In genomic region chr1:109516872-109517271, GRCh38 we compare ENCODE assay signal across 32 cellular contexts. TPM values are rescaled to one million over a fixed set of nuclear protein-coding genes. Genes with fewer than 3 reads are reported as not detected.
DNase-seq lines count a peak whose midpoint lies in the region; ATAC-seq and TF ChIP-seq lines count a peak whose summit lies in the region.
"Had no signal": no experiment of that assay in that cellular context is flagged by ENCODE, and none has a peak within 500 bp of the region (broad histone marks: within the 10 kb centered on the region; RNA-seq: fewer than 3 reads in every experiment).

No MANE protein-coding gene starts in this region.

- H3K9me3 Mint-ChIP-seq in activated naive CD4-positive, alpha-beta T cell treated with anti-CD3 and anti-CD28 coated beads for 36 hours, result no peaks in the 10 kb centered on the region
- no peaks in the 10 kb centered on the region for H3K9me3 Mint-ChIP-seq in natural killer cell
- H3K9me3 Mint-ChIP-seq: activated CD4-positive, alpha-beta T cell treated with anti-CD3 and anti-CD28 coated beads, Interleukin-2, amount 10 ng/mL, durations not matched to agents 24 days and 14 days; activated naive CD4-positive, alpha-beta T cell treated with anti-CD3 and anti-CD28 coated beads, Interleukin-2, amount 10 ng/mL, durations not matched to agents 7 days and 5 days; naive thymus-derived CD4-positive, alpha-beta T cell had no signal

- H3K4me3 ChIP-seq in AG09309 (ENCODE audit: control insufficient read depth, low read depth, low read length) (no peak overlapping the region), SJCRH30 (no peak overlapping the region)
- H3K4me3 ChIP-seq: cardiac muscle cell, spleen, testis, vagina had no signal

- TF ChIP-seq CTCF in AG09309 (IDR thresholded peaks at IDR 0.05; ENCODE audit: control insufficient read depth, insufficient read depth, low read depth, low read length, missing control alignments) (no peak), natural killer cell (IDR thresholded peaks at IDR 0.05) (no peak)

- no peak overlapping the region for H3K27ac Mint-ChIP-seq in activated naive CD4-positive, alpha-beta T cell treated with anti-CD3 and anti-CD28 coated beads for 36 hours
- H3K27ac Mint-ChIP-seq in natural killer cell, result no peak overlapping the region
- H3K27ac Mint-ChIP-seq: activated CD4-positive, alpha-beta T cell treated with anti-CD3 and anti-CD28 coated beads, Interleukin-2, amount 10 ng/mL, durations not matched to agents 24 days and 14 days; activated naive CD4-positive, alpha-beta T cell treated with anti-CD3 and anti-CD28 coated beads, Interleukin-2, amount 10 ng/mL, durations not matched to agents 7 days and 5 days; CD4-positive, CD25-positive, alpha-beta regulatory T cell had no signal

- H3K4me1 Mint-ChIP-seq in activated naive CD4-positive, alpha-beta T cell treated with anti-CD3 and anti-CD28 coated beads for 36 hours (ENCODE audit: low read depth), result no peaks in the 10 kb centered on the region
- H3K4me1 Mint-ChIP-seq in natural killer cell, result no peaks in the 10 kb centered on the region

- no peak overlapping the region for H3K4me3 Mint-ChIP-seq in activated naive CD4-positive, alpha-beta T cell treated with anti-CD3 and anti-CD28 coated beads for 36 hours
- H3K4me3 Mint-ChIP-seq in natural killer cell, result no peak overlapping the region
- H3K4me3 Mint-ChIP-seq: activated CD4-positive, alpha-beta T cell treated with anti-CD3 and anti-CD28 coated beads, Interleukin-2, amount 10 ng/mL, durations not matched to agents 24 days and 14 days; activated naive CD4-positive, alpha-beta T cell treated with anti-CD3 and anti-CD28 coated beads, Interleukin-2, amount 10 ng/mL, durations not matched to agents 7 days and 5 days; CD4-positive, CD25-positive, alpha-beta regulatory T cell; naive thymus-derived CD4-positive, alpha-beta T cell had no signal

- no peak for ATAC-seq in HG03175 (IDR thresholded peaks at IDR 0.05; ENCODE audit: unreplicated experiment)
- no peak for ATAC-seq in natural killer cell
- ATAC-seq: naive thymus-derived CD4-positive, alpha-beta T cell had no signal

- H3K36me3 ChIP-seq in SJCRH30, result no peaks in the 10 kb centered on the region
- H3K36me3 ChIP-seq: cardiac muscle cell, spleen, vagina had no signal

- no peaks in the 10 kb centered on the region for H3K9me3 ChIP-seq in SJCRH30 (replicated peaks)
- H3K9me3 ChIP-seq: spleen, testis, vagina had no signal

- peaks cover 58% of the 10 kb centered on the region for H3K4me1 ChIP-seq in SJCRH30
- H3K4me1 ChIP-seq: spleen, vagina had no signal

- H3K36me3 Mint-ChIP-seq in activated naive CD4-positive, alpha-beta T cell treated with anti-CD3 and anti-CD28 coated beads for 36 hours (ENCODE audit: low read depth), result no peaks in the 10 kb centered on the region
- no peaks in the 10 kb centered on the region for H3K36me3 Mint-ChIP-seq in natural killer cell
- H3K36me3 Mint-ChIP-seq: activated naive CD4-positive, alpha-beta T cell treated with anti-CD3 and anti-CD28 coated beads, Interleukin-2, amount 10 ng/mL, durations not matched to agents 7 days and 5 days; CD4-positive, CD25-positive, alpha-beta regulatory T cell had no signal

- H3K27me3 Mint-ChIP-seq in activated naive CD4-positive, alpha-beta T cell treated with anti-CD3 and anti-CD28 coated beads for 36 hours (ENCODE audit: low read depth), result no peaks in the 10 kb centered on the region
- peaks cover 2 to 4% of the 10 kb centered on the region in 2 donors for H3K27me3 Mint-ChIP-seq in natural killer cell (ENCODE audit: low read depth in 2 of 2)

- peak overlapping the region; percentile 61 for H3K27ac ChIP-seq in SJCRH30
- H3K27ac ChIP-seq: cardiac muscle cell, spleen, testis, vagina, VCaP had no signal

- no peaks in the 10 kb centered on the region for H3K27me3 ChIP-seq in SJCRH30
- H3K27me3 ChIP-seq: testis, vagina had no signal

- CTCF ChIA-PET in activated naive CD4-positive, alpha-beta T cell treated with anti-CD3 and anti-CD28 coated beads for 36 hours (lab: Charles Lee), result interaction anchor here (0.7 to 35.8 kb wide), 5 partner anchors 14 to 239 kb away, joined by 3 to 1207 read pairs (median 4); partner anchors contain the start of genes CYB561D1 and GPR61

- intact Hi-C loops in activated naive CD4-positive, alpha-beta T cell treated with anti-CD3 and anti-CD28 coated beads for 36 hours (cut with micrococcal nuclease), result no loop called here
- intact Hi-C loops in natural killer cell (cut with micrococcal nuclease), result no loop called here

- peak; percentile 45 for DNase-seq in AG09309 (ENCODE audit: low read depth)
- DNase-seq in EL, result peak; percentile 92
- DNase-seq in SJCRH30, result peak; percentile 88 to 94
- peak; percentile 59 for DNase-seq in kidney tubule cell (ENCODE audit: low spot score)
- no peak for DNase-seq in retina
- DNase-seq in activated naive CD4-positive, alpha-beta T cell treated with anti-CD3 and anti-CD28 coated beads for 36 hours, result no peak
- DNase-seq in natural killer cell, result no peak
- DNase-seq: ACHN; activated CD4-positive, alpha-beta T cell treated with anti-CD3 and anti-CD28 coated beads, Interleukin-2, amount 10 ng/mL, durations not matched to agents 24 days and 14 days; activated naive CD4-positive, alpha-beta T cell treated with anti-CD3 and anti-CD28 coated beads, Interleukin-2, amount 10 ng/mL, durations not matched to agents 7 days and 5 days; activated T-cell treated with anti-CD3 and anti-CD28 coated beads, Interleukin-2, amount 50 U/mL, for 48 hours; amygdala; CD4-positive, CD25-positive, alpha-beta regulatory T cell; dermis blood vessel endothelial cell; GF-D8; GOT3; head of caudate nucleus; KG1; naive thymus-derived CD4-positive, alpha-beta T cell; NCI-H1436 treated with DMSO at 0.1 percent for 48 hours; NCI-H82; spleen; stimulated activated CD4-positive, alpha-beta T cell treated with anti-CD3 and anti-CD28 coated beads, Interleukin-2, amount 100 ng/mL, for 48 hours; stimulated activated naive CD4-positive, alpha-beta T cell; testis had no signal

RNA-seq across cellular contexts. Expression of gene AMIGO1, which starts 7.3 kb away (rescaled TPM):
- 0.58 and 0.59 TPM in 2 replicates for total RNA-seq in SJCRH30 (2014; rRNA removed; shearing (Covaris generic))
- total RNA-seq in activated naive CD4-positive, alpha-beta T cell treated with anti-CD3 and anti-CD28 coated beads for 36 hours, result 1 to 10 TPM; 1.5 to 1.7 TPM
- 10 to 100 TPM in 1 of 3 donors, 1 to 10 TPM in 2; 5.0 to 10.7 (median 7.8) TPM for total RNA-seq in natural killer cell

RNA-seq across cellular contexts. Expression of gene GPR61, which starts 22.8 kb away (rescaled TPM):
- total RNA-seq in SJCRH30 (2014; rRNA removed; shearing (Covaris generic)), result 0.20 and 0.57 TPM in 2 replicates
- under 1 TPM in 1 of 2 experiments, not detected in 1; 0.31 TPM for total RNA-seq in activated naive CD4-positive, alpha-beta T cell treated with anti-CD3 and anti-CD28 coated beads for 36 hours
- total RNA-seq in natural killer cell, result under 1 TPM in 2 of 3 donors, not detected in 1; 0.75 to 0.91 TPM
- total RNA-seq: activated CD4-positive, alpha-beta T cell treated with anti-CD3 and anti-CD28 coated beads, Interleukin-2, amount 10 ng/mL, durations not matched to agents 24 days and 14 days; dermis blood vessel endothelial cell; HT1080; mesenteric fat pad; omental fat pad; spleen; vagina had no signal

RNA-seq across cellular contexts. Expression of gene CYB561D1, which starts 23.0 kb away (rescaled TPM):
- total RNA-seq in SJCRH30 (2014; rRNA removed; shearing (Covaris generic)), result 8.4 and 9.7 TPM in 2 replicates
- total RNA-seq in activated naive CD4-positive, alpha-beta T cell treated with anti-CD3 and anti-CD28 coated beads for 36 hours, result 1 to 10 TPM; 6.6 to 8.5 TPM
- total RNA-seq in natural killer cell, result 10 to 100 TPM; 21.1 to 36.0 (median 34.7) TPM

RNA-seq across cellular contexts. Expression of gene GNAI3, which starts 31.5 kb away (rescaled TPM):
- 12.2 and 13.4 TPM in 2 replicates for total RNA-seq in SJCRH30 (2014; rRNA removed; shearing (Covaris generic))
- 1 to 10 TPM; 8.0 to 8.5 TPM for total RNA-seq in activated naive CD4-positive, alpha-beta T cell treated with anti-CD3 and anti-CD28 coated beads for 36 hours
- total RNA-seq in natural killer cell, result 1 to 10 TPM; 6.1 to 7.6 (median 6.9) TPM

RNA-seq across cellular contexts. Expression of gene ATXN7L2, which starts 33.2 kb away (rescaled TPM):
- 7.0 and 9.1 TPM in 2 replicates for total RNA-seq in SJCRH30 (2014; rRNA removed; shearing (Covaris generic))
- 10 to 100 TPM; 15.2 to 16.4 TPM for total RNA-seq in activated naive CD4-positive, alpha-beta T cell treated with anti-CD3 and anti-CD28 coated beads for 36 hours
- total RNA-seq in natural killer cell, result 10 to 100 TPM; 16.4 to 18.5 (median 18.3) TPM

Comparison
In these comparisons a context has a peak if more than half of its experiments do, and no peak if none do; other contexts are left out.
1. DNase-seq: peak in AG09309 (single experiment), EL (single experiment), SJCRH30 (2 of 2) and kidney tubule cell (single experiment); none in retina (single experiment), activated naive CD4-positive, alpha-beta T cell treated with anti-CD3 and anti-CD28 coated beads for 36 hours (single experiment) and natural killer cell (single experiment).